In genomic region chr1:185316163-185317033, GRCh38 we compare ENCODE assay signal across 8 cellular contexts. TPM values are rescaled to one million over a fixed set of nuclear protein-coding genes. Genes with fewer than 3 reads are reported as not detected.
DNase-seq lines count a peak whose midpoint lies in the region; ATAC-seq, FAIRE-seq and TF ChIP-seq lines count a peak whose summit lies in the region.

No MANE protein-coding gene starts in this region.

- TF ChIP-seq CTCF in D721Med (IDR thresholded peaks at IDR 0.05; ENCODE audit: insufficient read depth, missing control alignments) (no peak), OCI-LY3 (IDR thresholded peaks at IDR 0.05; ENCODE audit: low read depth, low read length) (no peak)

- no peak overlapping the region for H2AFZ ChIP-seq in OCI-LY3 (ENCODE audit: low read depth, low read length)

- H3K36me3 Mint-ChIP-seq in activated T-cell treated with anti-CD3 and anti-CD28 coated beads, Interleukin-2, amount 50 U/mL, for 24 hours (ENCODE audit: low read depth) = peaks cover 58% of the 10 kb centered on the region

- no peak for FAIRE-seq in D721Med (lab: Jason Lieb, UNC)

- 0 to 1% methylated on average over 88 of the region's 88 CpGs for WGBS in esophagus, 2 donors

- H3K9me3 Mint-ChIP-seq in activated T-cell treated with anti-CD3 and anti-CD28 coated beads, Interleukin-2, amount 50 U/mL, for 24 hours = peaks cover 5% of the 10 kb centered on the region

- H3K4me3 ChIP-seq in HUES48 (ENCODE audit: low read depth, low read length) (peak overlapping the region; percentile 92), OCI-LY3 (ENCODE audit: low read length) (peak overlapping the region; percentile 85), esophagus (ENCODE audit: low read depth in 1 of 2, low read length in 2 of 2) (peak overlapping the region; percentile 91 to 93), muscle layer of duodenum (ENCODE audit: low read depth in 1 of 2, low read length in 2 of 2) (peak overlapping the region; percentile 90)

- H3K79me2 ChIP-seq in OCI-LY3 (ENCODE audit: low read length) = peaks cover 80% of the 10 kb centered on the region

- no peaks in the 10 kb centered on the region for H3K27me3 ChIP-seq in HUES48 (ENCODE audit: control insufficient read depth, insufficient read depth, low read length)
- no peaks in the 10 kb centered on the region for H3K27me3 ChIP-seq in OCI-LY3 (ENCODE audit: low read depth, low read length)
- no peaks in the 10 kb centered on the region for H3K27me3 ChIP-seq in esophagus (ENCODE audit: control insufficient read depth in 1 of 2, insufficient read depth in 2 of 2, low read length in 2 of 2)
- no peaks in the 10 kb centered on the region for H3K27me3 ChIP-seq in muscle layer of duodenum (ENCODE audit: low read depth, low read length)

- H3K9ac ChIP-seq in HUES48 (ENCODE audit: low read depth, low read length) = peak overlapping the region; percentile 93
- peak overlapping the region; percentile 98 for H3K9ac ChIP-seq in OCI-LY3 (ENCODE audit: low read length)

- H3K4me2 ChIP-seq in OCI-LY3 (ENCODE audit: low read length) = peak overlapping the region; percentile 70

- ATAC-seq in GM21390 (IDR thresholded peaks at IDR 0.05; ENCODE audit: unreplicated experiment) = peak; percentile 50

- H3K27ac ChIP-seq in HUES48 (ENCODE audit: low read depth, low read length) (peak overlapping the region; percentile 83), OCI-LY3 (ENCODE audit: low read length) (peak overlapping the region; percentile 92), esophagus (ENCODE audit: low read depth in 2 of 2, low read length in 1 of 2) (peak overlapping the region; percentile 98 to 99), muscle layer of duodenum (ENCODE audit: low read length) (peak overlapping the region; percentile 97)

- H3K36me3 ChIP-seq in HUES48 (ENCODE audit: control insufficient read depth, insufficient read depth, low read length) (peaks cover 4% of the 10 kb centered on the region; the same call in 1 of the 2 replicates), OCI-LY3 (replicated peaks; ENCODE audit: low read depth, low read length) (peaks cover 64% of the 10 kb centered on the region), esophagus (ENCODE audit: control insufficient read depth in 2 of 2, insufficient read depth in 2 of 2, low read length in 1 of 2) (no peaks in the 10 kb centered on the region), muscle layer of duodenum (ENCODE audit: control insufficient read depth in 1 of 2, insufficient read depth in 2 of 2, low read length in 2 of 2) (peaks cover 0 to 7% of the 10 kb centered on the region in 2 donors)

- H4K20me1 ChIP-seq in OCI-LY3 (ENCODE audit: insufficient read depth, low read length) = peaks cover 46% of the 10 kb centered on the region

- H3K4me1 ChIP-seq in HUES48 (ENCODE audit: control insufficient read depth, insufficient read depth, low read length) (peaks cover 24% of the 10 kb centered on the region), OCI-LY3 (ENCODE audit: low read length) (peaks cover 56% of the 10 kb centered on the region), esophagus (ENCODE audit: control insufficient read depth in 2 of 2, insufficient read depth in 2 of 2, low read length in 1 of 2) (peaks cover 0 to 2% of the 10 kb centered on the region in 2 donors), muscle layer of duodenum (ENCODE audit: control insufficient read depth in 1 of 2, insufficient read depth in 2 of 2, low read length in 2 of 2) (peaks cover 13 to 30% of the 10 kb centered on the region in 2 donors)

- H3K4me3 Mint-ChIP-seq in activated T-cell treated with anti-CD3 and anti-CD28 coated beads, Interleukin-2, amount 50 U/mL, for 24 hours = peak overlapping the region; percentile 94

- H3K4me1 Mint-ChIP-seq in activated T-cell treated with anti-CD3 and anti-CD28 coated beads, Interleukin-2, amount 50 U/mL, for 24 hours (ENCODE audit: low read depth) = peaks cover 57% of the 10 kb centered on the region

- DNase-seq in D721Med (ENCODE audit: insufficient read length, low spot score) = peak; percentile 50
- peak; percentile 95 for DNase-seq in activated T-cell treated with anti-CD3 and anti-CD28 coated beads, Interleukin-2, amount 50 U/mL, for 24 hours
- DNase-seq in stimulated activated CD8-positive, alpha-beta memory T cell treated with anti-CD3 and anti-CD28 coated beads, Interleukin-7, amount 100 ng/mL, for 1 hour (ENCODE audit: low read depth in 2 of 2) = peak; percentile 79 to 81

- no peaks in the 10 kb centered on the region for H3K27me3 Mint-ChIP-seq in activated T-cell treated with anti-CD3 and anti-CD28 coated beads, Interleukin-2, amount 50 U/mL, for 24 hours

- H3K27ac Mint-ChIP-seq in activated T-cell treated with anti-CD3 and anti-CD28 coated beads, Interleukin-2, amount 50 U/mL, for 24 hours = peak overlapping the region; percentile 99

- H3K9me3 ChIP-seq in HUES48 (ENCODE audit: control insufficient read depth, insufficient read depth, low read length) = no peaks in the 10 kb centered on the region
- H3K9me3 ChIP-seq in OCI-LY3 (ENCODE audit: insufficient read depth, low read length) = no peaks in the 10 kb centered on the region
- H3K9me3 ChIP-seq in esophagus (ENCODE audit: control insufficient read depth in 2 of 2, insufficient read depth in 1 of 2, low read depth in 1 of 2, low read length in 1 of 2) = no peaks in the 10 kb centered on the region
- no peaks in the 10 kb centered on the region for H3K9me3 ChIP-seq in muscle layer of duodenum (ENCODE audit: control insufficient read depth in 1 of 2, low read length in 2 of 2)

RNA-seq across cellular contexts. Expression of gene IVNS1ABP, which starts 0.6 kb away (rescaled TPM):
- polyA plus RNA-seq in esophagus = 10 to 100 TPM; 40.5 to 40.8 TPM

Comparison
In these comparisons a context has a peak if more than half of its experiments do, and no peak if none do; other contexts are left out.
1. Peak in every context shown above with its lines: DNase-seq, ATAC-seq, H3K4me3 ChIP-seq and H3K27ac ChIP-seq.